In the genomic region with DNA sequence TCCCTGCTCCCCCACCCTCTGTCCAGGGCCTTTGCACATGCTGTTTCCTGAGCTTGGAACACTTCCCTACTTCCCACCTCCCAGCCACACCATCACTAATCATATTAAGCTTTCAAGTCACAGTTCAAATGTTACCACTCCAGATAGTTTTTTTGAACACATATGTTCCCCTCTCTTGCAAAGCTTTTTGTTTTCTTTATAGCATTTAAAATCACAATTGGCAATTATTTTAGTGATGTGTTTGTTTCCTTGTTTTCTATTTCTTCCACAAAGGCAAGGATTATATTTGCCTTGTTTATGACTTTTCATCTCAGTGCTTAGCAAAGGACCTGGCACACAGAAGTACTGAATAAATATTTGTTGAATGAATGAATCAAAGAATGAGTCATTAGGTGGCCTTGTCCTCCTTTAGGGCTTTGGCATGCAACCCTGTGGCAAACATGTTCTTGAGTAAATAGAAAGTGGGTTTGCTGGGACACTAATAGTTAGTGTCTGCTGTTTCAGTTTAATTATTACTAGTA, we compare ENCODE assay signal across 1 cellular context.
A peak's percentile ranks its signal among the peaks of the same experiment; 100 is the strongest.
TF ChIP-seq lines count a peak whose summit lies in the region.

No MANE protein-coding gene starts in this region.

TF ChIP-seq in HepG2, 621 proteins besides CTCF, POLR2A, EP300 and RAD21 (continued from another document and continues in another):
- TF ChIP-seq, protein P1, sequence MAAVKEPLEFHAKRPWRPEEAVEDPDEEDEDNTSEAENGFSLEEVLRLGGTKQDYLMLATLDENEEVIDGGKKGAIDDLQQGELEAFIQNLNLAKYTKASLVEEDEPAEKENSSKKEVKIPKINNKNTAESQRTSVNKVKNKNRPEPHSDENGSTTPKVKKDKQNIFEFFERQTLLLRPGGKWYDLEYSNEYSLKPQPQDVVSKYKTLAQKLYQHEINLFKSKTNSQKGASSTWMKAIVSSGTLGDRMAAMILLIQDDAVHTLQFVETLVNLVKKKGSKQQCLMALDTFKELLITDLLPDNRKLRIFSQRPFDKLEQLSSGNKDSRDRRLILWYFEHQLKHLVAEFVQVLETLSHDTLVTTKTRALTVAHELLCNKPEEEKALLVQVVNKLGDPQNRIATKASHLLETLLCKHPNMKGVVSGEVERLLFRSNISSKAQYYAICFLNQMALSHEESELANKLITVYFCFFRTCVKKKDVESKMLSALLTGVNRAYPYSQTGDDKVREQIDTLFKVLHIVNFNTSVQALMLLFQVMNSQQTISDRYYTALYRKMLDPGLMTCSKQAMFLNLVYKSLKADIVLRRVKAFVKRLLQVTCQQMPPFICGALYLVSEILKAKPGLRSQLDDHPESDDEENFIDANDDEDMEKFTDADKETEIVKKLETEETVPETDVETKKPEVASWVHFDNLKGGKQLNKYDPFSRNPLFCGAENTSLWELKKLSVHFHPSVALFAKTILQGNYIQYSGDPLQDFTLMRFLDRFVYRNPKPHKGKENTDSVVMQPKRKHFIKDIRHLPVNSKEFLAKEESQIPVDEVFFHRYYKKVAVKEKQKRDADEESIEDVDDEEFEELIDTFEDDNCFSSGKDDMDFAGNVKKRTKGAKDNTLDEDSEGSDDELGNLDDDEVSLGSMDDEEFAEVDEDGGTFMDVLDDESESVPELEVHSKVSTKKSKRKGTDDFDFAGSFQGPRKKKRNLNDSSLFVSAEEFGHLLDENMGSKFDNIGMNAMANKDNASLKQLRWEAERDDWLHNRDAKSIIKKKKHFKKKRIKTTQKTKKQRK (IDR thresholded peaks at IDR 0.05; ENCODE audit: low read length) = no peak
- TF ChIP-seq DNMT3B (CRISPR knock-in tag; conservative IDR thresholded peaks at IDR 0.05) (0 out of 2 replicates have a peak, but pooled peaks have one; percentile 27), CHD4 (IDR thresholded peaks at IDR 0.05; ENCODE audit: borderline replicate concordance, low read length) (peak; percentile 96; the same call in 1 of the 2 replicates), SUZ12 (IDR thresholded peaks at IDR 0.05; ENCODE audit: low read depth, low read length) (no peak), ZNF331 (CRISPR knock-in tag; IDR thresholded peaks at IDR 0.05) (peak; percentile 66; the same call in 1 of the 2 replicates), RORA (CRISPR knock-in tag; IDR thresholded peaks at IDR 0.05) (peak; percentile 98), PRMT3 (CRISPR knock-in tag; IDR thresholded peaks at IDR 0.05; ENCODE audit: borderline replicate concordance, low read depth) (no peak), SMARCE1 (IDR thresholded peaks at IDR 0.05; ENCODE audit: borderline replicate concordance) (peak; percentile 90), ZFP1 (CRISPR knock-in tag; IDR thresholded peaks at IDR 0.05) (no peak), KDM4B (CRISPR knock-in tag; IDR thresholded peaks at IDR 0.05) (peak; percentile 32; the same call in 1 of the 2 replicates), GATAD2A (CRISPR knock-in tag; IDR thresholded peaks at IDR 0.05) (peak; percentile 96), CBFB (CRISPR knock-in tag; IDR thresholded peaks at IDR 0.05) (no peak), ZNF816 (CRISPR knock-in tag; IDR thresholded peaks at IDR 0.05; ENCODE audit: borderline replicate concordance) (0 out of 2 replicates have a peak, but pooled peaks have one; percentile 10), SRSF9 (IDR thresholded peaks at IDR 0.05; ENCODE audit: borderline replicate concordance, insufficient read depth, low read depth, low read length, poor library complexity, severe bottlenecking) (no peak), RBAK (CRISPR knock-in tag; IDR thresholded peaks at IDR 0.05) (no peak), SYNCRIP (IDR thresholded peaks at IDR 0.05; ENCODE audit: insufficient read depth, low read depth, low read length) (no peak), FOXP1 (IDR thresholded peaks at IDR 0.05) (peak; percentile 80), FOXP1 (CRISPR knock-in tag; IDR thresholded peaks at IDR 0.05) (peak; percentile 93), POGZ (CRISPR knock-in tag; IDR thresholded peaks at IDR 0.05) (peak; percentile 71; the same call in 1 of the 2 replicates), BCL6 (CRISPR knock-in tag; IDR thresholded peaks at IDR 0.05) (peak; percentile 76), ZMYM4 (CRISPR knock-in tag; IDR thresholded peaks at IDR 0.05) (peak; percentile 43), FOXA1 (IDR thresholded peaks at IDR 0.05) (peak; percentile 76; the same call in 1 of the 2 replicates), FOXA1 (CRISPR knock-in tag; IDR thresholded peaks at IDR 0.05) (peak; percentile 92), CREM (IDR thresholded peaks at IDR 0.05) (peak; percentile 80), CREM (CRISPR knock-in tag; IDR thresholded peaks at IDR 0.05) (no peak), SMAD3 (CRISPR knock-in tag; IDR thresholded peaks at IDR 0.05) (no peak), SP5 (CRISPR knock-in tag; IDR thresholded peaks at IDR 0.05; ENCODE audit: borderline replicate concordance, low read depth) (no peak), ETV5 (CRISPR knock-in tag; IDR thresholded peaks at IDR 0.05; ENCODE audit: borderline replicate concordance) (no peak; the same call in 1 of the 2 replicates), NR2F2 (IDR thresholded peaks at IDR 0.05; ENCODE audit: borderline replicate concordance, low read depth) (peak; percentile 72), ZNF670 (CRISPR knock-in tag; IDR thresholded peaks at IDR 0.05; ENCODE audit: borderline replicate concordance) (peak; percentile 61; the same call in 1 of the 2 replicates), FOXJ3 (CRISPR knock-in tag; IDR thresholded peaks at IDR 0.05; ENCODE audit: borderline replicate concordance) (peak; percentile 85; the same call in 1 of the 2 replicates), GATA4 (IDR thresholded peaks at IDR 0.05; ENCODE audit: borderline replicate concordance, low read depth) (peak; percentile 82; the same call in 1 of the 2 replicates), MXD4 (CRISPR knock-in tag; IDR thresholded peaks at IDR 0.05) (0 out of 2 replicates have a peak, but pooled peaks have one; percentile 61), KAT8 (CRISPR knock-in tag; IDR thresholded peaks at IDR 0.05) (peak; percentile 61; the same call in 1 of the 2 replicates), FOXA3 (CRISPR knock-in tag; IDR thresholded peaks at IDR 0.05) (peak; percentile 98), THAP11 (CRISPR knock-in tag; IDR thresholded peaks at IDR 0.05) (peak; percentile 61), AGO2 (optimal IDR thresholded peaks at IDR 0.05; ENCODE audit: low read depth, low read length) (no peak), RCOR2 (CRISPR knock-in tag; IDR thresholded peaks at IDR 0.05) (peak; percentile 73; the same call in 1 of the 2 replicates), HMG20B (CRISPR knock-in tag; conservative IDR thresholded peaks at IDR 0.05) (0 out of 2 replicates have a peak, but pooled peaks have one; percentile 48), PHF5A (CRISPR knock-in tag; IDR thresholded peaks at IDR 0.05; ENCODE audit: low read depth, unreplicated experiment) (no peak)
- TF ChIP-seq, protein P2, sequence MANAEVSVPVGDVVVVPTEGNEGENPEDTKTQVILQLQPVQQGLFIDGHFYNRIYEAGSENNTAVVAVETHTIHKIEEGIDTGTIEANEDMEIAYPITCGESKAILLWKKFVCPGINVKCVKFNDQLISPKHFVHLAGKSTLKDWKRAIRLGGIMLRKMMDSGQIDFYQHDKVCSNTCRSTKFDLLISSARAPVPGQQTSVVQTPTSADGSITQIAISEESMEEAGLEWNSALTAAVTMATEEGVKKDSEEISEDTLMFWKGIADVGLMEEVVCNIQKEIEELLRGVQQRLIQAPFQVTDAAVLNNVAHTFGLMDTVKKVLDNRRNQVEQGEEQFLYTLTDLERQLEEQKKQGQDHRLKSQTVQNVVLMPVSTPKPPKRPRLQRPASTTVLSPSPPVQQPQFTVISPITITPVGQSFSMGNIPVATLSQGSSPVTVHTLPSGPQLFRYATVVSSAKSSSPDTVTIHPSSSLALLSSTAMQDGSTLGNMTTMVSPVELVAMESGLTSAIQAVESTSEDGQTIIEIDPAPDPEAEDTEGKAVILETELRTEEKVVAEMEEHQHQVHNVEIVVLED (CRISPR knock-in tag; IDR thresholded peaks at IDR 0.05; ENCODE audit: borderline replicate concordance) = 0 out of 2 replicates have a peak, but pooled peaks have one; percentile 13
- TF ChIP-seq, protein P3, sequence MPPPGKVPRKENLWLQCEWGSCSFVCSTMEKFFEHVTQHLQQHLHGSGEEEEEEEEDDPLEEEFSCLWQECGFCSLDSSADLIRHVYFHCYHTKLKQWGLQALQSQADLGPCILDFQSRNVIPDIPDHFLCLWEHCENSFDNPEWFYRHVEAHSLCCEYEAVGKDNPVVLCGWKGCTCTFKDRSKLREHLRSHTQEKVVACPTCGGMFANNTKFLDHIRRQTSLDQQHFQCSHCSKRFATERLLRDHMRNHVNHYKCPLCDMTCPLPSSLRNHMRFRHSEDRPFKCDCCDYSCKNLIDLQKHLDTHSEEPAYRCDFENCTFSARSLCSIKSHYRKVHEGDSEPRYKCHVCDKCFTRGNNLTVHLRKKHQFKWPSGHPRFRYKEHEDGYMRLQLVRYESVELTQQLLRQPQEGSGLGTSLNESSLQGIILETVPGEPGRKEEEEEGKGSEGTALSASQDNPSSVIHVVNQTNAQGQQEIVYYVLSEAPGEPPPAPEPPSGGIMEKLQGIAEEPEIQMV (CRISPR knock-in tag; IDR thresholded peaks at IDR 0.05; ENCODE audit: low read depth) = no peak
- TF ChIP-seq, protein P4, sequence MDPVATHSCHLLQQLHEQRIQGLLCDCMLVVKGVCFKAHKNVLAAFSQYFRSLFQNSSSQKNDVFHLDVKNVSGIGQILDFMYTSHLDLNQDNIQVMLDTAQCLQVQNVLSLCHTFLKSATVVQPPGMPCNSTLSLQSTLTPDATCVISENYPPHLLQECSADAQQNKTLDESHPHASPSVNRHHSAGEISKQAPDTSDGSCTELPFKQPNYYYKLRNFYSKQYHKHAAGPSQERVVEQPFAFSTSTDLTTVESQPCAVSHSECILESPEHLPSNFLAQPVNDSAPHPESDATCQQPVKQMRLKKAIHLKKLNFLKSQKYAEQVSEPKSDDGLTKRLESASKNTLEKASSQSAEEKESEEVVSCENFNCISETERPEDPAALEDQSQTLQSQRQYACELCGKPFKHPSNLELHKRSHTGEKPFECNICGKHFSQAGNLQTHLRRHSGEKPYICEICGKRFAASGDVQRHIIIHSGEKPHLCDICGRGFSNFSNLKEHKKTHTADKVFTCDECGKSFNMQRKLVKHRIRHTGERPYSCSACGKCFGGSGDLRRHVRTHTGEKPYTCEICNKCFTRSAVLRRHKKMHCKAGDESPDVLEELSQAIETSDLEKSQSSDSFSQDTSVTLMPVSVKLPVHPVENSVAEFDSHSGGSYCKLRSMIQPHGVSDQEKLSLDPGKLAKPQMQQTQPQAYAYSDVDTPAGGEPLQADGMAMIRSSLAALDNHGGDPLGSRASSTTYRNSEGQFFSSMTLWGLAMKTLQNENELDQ (CRISPR knock-in tag; IDR thresholded peaks at IDR 0.05; ENCODE audit: borderline replicate concordance) = no peak
- TF ChIP-seq, protein P5, sequence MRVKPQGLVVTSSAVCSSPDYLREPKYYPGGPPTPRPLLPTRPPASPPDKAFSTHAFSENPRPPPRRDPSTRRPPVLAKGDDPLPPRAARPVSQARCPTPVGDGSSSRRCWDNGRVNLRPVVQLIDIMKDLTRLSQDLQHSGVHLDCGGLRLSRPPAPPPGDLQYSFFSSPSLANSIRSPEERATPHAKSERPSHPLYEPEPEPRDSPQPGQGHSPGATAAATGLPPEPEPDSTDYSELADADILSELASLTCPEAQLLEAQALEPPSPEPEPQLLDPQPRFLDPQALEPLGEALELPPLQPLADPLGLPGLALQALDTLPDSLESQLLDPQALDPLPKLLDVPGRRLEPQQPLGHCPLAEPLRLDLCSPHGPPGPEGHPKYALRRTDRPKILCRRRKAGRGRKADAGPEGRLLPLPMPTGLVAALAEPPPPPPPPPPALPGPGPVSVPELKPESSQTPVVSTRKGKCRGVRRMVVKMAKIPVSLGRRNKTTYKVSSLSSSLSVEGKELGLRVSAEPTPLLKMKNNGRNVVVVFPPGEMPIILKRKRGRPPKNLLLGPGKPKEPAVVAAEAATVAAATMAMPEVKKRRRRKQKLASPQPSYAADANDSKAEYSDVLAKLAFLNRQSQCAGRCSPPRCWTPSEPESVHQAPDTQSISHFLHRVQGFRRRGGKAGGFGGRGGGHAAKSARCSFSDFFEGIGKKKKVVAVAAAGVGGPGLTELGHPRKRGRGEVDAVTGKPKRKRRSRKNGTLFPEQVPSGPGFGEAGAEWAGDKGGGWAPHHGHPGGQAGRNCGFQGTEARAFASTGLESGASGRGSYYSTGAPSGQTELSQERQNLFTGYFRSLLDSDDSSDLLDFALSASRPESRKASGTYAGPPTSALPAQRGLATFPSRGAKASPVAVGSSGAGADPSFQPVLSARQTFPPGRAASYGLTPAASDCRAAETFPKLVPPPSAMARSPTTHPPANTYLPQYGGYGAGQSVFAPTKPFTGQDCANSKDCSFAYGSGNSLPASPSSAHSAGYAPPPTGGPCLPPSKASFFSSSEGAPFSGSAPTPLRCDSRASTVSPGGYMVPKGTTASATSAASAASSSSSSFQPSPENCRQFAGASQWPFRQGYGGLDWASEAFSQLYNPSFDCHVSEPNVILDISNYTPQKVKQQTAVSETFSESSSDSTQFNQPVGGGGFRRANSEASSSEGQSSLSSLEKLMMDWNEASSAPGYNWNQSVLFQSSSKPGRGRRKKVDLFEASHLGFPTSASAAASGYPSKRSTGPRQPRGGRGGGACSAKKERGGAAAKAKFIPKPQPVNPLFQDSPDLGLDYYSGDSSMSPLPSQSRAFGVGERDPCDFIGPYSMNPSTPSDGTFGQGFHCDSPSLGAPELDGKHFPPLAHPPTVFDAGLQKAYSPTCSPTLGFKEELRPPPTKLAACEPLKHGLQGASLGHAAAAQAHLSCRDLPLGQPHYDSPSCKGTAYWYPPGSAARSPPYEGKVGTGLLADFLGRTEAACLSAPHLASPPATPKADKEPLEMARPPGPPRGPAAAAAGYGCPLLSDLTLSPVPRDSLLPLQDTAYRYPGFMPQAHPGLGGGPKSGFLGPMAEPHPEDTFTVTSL (CRISPR knock-in tag; IDR thresholded peaks at IDR 0.05; ENCODE audit: borderline replicate concordance) = peak; percentile 98
- TF ChIP-seq, protein P6, sequence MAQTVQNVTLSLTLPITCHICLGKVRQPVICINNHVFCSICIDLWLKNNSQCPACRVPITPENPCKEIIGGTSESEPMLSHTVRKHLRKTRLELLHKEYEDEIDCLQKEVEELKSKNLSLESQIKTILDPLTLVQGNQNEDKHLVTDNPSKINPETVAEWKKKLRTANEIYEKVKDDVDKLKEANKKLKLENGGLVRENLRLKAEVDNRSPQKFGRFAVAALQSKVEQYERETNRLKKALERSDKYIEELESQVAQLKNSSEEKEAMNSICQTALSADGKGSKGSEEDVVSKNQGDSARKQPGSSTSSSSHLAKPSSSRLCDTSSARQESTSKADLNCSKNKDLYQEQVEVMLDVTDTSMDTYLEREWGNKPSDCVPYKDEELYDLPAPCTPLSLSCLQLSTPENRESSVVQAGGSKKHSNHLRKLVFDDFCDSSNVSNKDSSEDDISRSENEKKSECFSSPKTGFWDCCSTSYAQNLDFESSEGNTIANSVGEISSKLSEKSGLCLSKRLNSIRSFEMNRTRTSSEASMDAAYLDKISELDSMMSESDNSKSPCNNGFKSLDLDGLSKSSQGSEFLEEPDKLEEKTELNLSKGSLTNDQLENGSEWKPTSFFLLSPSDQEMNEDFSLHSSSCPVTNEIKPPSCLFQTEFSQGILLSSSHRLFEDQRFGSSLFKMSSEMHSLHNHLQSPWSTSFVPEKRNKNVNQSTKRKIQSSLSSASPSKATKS (CRISPR knock-in tag; IDR thresholded peaks at IDR 0.05) = 0 out of 2 replicates have a peak, but pooled peaks have one; percentile 33
